In the genomic region with DNA sequence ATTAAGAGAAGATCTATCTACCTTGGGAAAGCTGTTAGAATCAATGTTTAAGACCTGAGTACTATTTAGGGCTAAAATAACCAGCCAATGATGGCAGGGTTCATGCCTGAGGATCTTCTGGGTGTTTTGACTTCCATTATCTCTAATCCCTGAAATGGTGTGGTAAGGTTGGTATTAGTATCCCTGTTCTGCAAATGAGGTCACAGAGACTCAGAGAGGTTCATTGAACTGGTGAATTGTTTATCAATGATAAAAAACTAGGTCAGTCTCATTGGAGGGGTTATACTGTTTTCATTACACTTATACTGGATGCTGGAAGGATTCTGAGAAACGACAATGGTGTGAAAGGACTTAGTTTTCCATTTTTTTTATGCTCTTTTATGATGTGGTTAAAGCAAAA, we compare ENCODE assay signal across 2 cellular contexts.
TF ChIP-seq lines count a peak whose summit lies in the region.

No MANE protein-coding gene starts in this region.

TF ChIP-seq in liver, 16 proteins besides CTCF, POLR2A, EP300 and RAD21 (continued from another document):
- TF ChIP-seq, protein P1, sequence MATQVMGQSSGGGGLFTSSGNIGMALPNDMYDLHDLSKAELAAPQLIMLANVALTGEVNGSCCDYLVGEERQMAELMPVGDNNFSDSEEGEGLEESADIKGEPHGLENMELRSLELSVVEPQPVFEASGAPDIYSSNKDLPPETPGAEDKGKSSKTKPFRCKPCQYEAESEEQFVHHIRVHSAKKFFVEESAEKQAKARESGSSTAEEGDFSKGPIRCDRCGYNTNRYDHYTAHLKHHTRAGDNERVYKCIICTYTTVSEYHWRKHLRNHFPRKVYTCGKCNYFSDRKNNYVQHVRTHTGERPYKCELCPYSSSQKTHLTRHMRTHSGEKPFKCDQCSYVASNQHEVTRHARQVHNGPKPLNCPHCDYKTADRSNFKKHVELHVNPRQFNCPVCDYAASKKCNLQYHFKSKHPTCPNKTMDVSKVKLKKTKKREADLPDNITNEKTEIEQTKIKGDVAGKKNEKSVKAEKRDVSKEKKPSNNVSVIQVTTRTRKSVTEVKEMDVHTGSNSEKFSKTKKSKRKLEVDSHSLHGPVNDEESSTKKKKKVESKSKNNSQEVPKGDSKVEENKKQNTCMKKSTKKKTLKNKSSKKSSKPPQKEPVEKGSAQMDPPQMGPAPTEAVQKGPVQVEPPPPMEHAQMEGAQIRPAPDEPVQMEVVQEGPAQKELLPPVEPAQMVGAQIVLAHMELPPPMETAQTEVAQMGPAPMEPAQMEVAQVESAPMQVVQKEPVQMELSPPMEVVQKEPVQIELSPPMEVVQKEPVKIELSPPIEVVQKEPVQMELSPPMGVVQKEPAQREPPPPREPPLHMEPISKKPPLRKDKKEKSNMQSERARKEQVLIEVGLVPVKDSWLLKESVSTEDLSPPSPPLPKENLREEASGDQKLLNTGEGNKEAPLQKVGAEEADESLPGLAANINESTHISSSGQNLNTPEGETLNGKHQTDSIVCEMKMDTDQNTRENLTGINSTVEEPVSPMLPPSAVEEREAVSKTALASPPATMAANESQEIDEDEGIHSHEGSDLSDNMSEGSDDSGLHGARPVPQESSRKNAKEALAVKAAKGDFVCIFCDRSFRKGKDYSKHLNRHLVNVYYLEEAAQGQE (IDR thresholded peaks at IDR 0.05), result no peak
- TF ChIP-seq, protein P2, sequence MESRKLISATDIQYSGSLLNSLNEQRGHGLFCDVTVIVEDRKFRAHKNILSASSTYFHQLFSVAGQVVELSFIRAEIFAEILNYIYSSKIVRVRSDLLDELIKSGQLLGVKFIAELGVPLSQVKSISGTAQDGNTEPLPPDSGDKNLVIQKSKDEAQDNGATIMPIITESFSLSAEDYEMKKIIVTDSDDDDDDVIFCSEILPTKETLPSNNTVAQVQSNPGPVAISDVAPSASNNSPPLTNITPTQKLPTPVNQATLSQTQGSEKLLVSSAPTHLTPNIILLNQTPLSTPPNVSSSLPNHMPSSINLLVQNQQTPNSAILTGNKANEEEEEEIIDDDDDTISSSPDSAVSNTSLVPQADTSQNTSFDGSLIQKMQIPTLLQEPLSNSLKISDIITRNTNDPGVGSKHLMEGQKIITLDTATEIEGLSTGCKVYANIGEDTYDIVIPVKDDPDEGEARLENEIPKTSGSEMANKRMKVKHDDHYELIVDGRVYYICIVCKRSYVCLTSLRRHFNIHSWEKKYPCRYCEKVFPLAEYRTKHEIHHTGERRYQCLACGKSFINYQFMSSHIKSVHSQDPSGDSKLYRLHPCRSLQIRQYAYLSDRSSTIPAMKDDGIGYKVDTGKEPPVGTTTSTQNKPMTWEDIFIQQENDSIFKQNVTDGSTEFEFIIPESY (IDR thresholded peaks at IDR 0.05), result no peak
- TF ChIP-seq, protein P3, sequence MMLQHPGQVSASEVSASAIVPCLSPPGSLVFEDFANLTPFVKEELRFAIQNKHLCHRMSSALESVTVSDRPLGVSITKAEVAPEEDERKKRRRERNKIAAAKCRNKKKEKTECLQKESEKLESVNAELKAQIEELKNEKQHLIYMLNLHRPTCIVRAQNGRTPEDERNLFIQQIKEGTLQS (IDR thresholded peaks at IDR 0.05), result no peak
- peak; percentile 25 to 51 for TF ChIP-seq HNF4A (conservative IDR thresholded peaks at IDR 0.05)
- peak; percentile 87 to 92 for TF ChIP-seq RXRA (IDR thresholded peaks at IDR 0.05)
- no peak for TF ChIP-seq FOXA1 (IDR thresholded peaks at IDR 0.05)
- TF ChIP-seq EGR1 (IDR thresholded peaks at IDR 0.05; ENCODE audit: low read depth in 2 of 2), result no peak
- TF ChIP-seq SP1 (IDR thresholded peaks at IDR 0.05), result peak; percentile 62
- TF ChIP-seq, protein P4, sequence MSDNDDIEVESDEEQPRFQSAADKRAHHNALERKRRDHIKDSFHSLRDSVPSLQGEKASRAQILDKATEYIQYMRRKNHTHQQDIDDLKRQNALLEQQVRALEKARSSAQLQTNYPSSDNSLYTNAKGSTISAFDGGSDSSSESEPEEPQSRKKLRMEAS (IDR thresholded peaks at IDR 0.05), result no peak
- TF ChIP-seq YY1 (IDR thresholded peaks at IDR 0.05), result peak; percentile 79

TF ChIP-seq in HepG2, 621 proteins besides CTCF, POLR2A, EP300 and RAD21 (continued from another document):
- TF ChIP-seq, protein P5, sequence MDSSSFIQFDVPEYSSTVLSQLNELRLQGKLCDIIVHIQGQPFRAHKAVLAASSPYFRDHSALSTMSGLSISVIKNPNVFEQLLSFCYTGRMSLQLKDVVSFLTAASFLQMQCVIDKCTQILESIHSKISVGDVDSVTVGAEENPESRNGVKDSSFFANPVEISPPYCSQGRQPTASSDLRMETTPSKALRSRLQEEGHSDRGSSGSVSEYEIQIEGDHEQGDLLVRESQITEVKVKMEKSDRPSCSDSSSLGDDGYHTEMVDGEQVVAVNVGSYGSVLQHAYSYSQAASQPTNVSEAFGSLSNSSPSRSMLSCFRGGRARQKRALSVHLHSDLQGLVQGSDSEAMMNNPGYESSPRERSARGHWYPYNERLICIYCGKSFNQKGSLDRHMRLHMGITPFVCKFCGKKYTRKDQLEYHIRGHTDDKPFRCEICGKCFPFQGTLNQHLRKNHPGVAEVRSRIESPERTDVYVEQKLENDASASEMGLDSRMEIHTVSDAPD (CRISPR knock-in tag; IDR thresholded peaks at IDR 0.05), result no peak
- no peak for TF ChIP-seq DMAP1 (CRISPR knock-in tag; IDR thresholded peaks at IDR 0.05)
- no peak for TF ChIP-seq ZNF333 (CRISPR knock-in tag; IDR thresholded peaks at IDR 0.05; ENCODE audit: borderline replicate concordance)
